Comparison of ENCODE assay signal across 13 cellular contexts in the genomic region with DNA sequence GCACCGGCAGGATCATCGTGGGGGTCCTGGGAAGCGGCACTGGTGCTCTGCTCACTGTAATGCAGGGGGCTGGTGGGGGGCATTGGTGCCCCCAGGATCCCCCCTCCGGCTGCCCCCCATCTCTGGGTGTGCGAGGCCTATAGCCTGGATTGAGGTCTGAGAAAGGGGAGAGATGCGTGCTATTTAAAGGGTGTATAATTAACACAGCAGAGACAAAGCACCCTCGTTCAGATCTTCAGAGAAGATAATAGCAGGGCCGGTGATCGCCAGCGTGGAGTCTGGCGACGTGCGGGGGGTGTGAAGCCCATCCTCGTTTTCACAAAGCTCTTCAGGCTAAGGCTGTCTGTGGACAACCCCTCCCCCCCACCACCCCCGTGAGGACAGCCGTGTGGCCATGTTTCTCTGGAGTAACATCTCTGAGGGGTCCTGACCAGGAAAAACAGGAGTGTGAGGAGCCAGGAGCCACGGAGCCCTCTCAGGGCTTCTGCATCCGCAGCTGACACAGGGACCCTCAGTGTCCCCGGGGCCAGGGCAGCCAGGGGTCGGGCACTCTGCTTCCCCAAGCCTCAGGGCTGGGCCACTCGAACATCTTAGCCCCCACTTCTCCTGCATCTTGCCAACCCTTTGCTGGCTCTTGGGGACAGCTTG. TPM values are rescaled to one million over a fixed set of nuclear protein-coding genes. Genes with fewer than 3 reads are reported as not detected.
A peak's percentile ranks its signal among the peaks of the same experiment; 100 is the strongest.
DNase-seq lines count a peak whose midpoint lies in the region; ATAC-seq and TF ChIP-seq lines count a peak whose summit lies in the region.
"Had no signal": no experiment of that assay in that cellular context is flagged by ENCODE, and none has a peak within 500 bp of the region (broad histone marks: within the 10 kb centered on the region; RNA-seq: fewer than 3 reads in every experiment).

No MANE protein-coding gene starts in this region.

- POLR2A ChIA-PET in SK-N-SH (lab: Yijun Ruan, JAX) = interaction anchor here (0.9 kb wide), 1 partner anchor 17 kb away, joined by 4 read pairs; no protein-coding TSS in a partner anchor

- CTCF ChIA-PET in SK-N-SH (lab: Yijun Ruan, JAX) = interaction anchor here (0.9 to 14.2 kb wide), 10 partner anchors 7 to 106 kb away, joined by 3 to 668 read pairs (median 9); a partner anchor contains a TSS

- H3F3A ChIP-seq in SK-N-SH (replicated peaks; ENCODE audit: insufficient read depth) (peaks cover 22% of the 10 kb centered on the region), neural cell (ENCODE audit: insufficient read depth, low read length, poor library complexity, severe bottlenecking) (peaks cover 11% of the 10 kb centered on the region)

- H3K9ac ChIP-seq in SK-N-SH (peak overlapping the region; percentile 61), neural cell (ENCODE audit: low read length) (peak overlapping the region; percentile 78)

- peaks cover 42 to 49% of the 10 kb centered on the region in 2 experiments; a peak in 3 of 4 replicates for H3K4me1 ChIP-seq in SK-N-SH (ENCODE audit: control insufficient read depth in 1 of 2, insufficient read depth in 2 of 2, low read depth in 1 of 2, low read length in 1 of 2)

- H2AFZ ChIP-seq in SK-N-SH (ENCODE audit: low read depth) = no peak overlapping the region
- no peak overlapping the region for H2AFZ ChIP-seq in neural cell (ENCODE audit: low read depth, low read length)

- H3K9me3 ChIP-seq in SK-N-SH (no peaks in the 10 kb centered on the region), neural cell (ENCODE audit: low read length) (no peaks in the 10 kb centered on the region)

- no peaks in the 10 kb centered on the region for H3K79me2 ChIP-seq in SK-N-SH (ENCODE audit: insufficient read depth)
- H3K79me2 ChIP-seq in neural cell (replicated peaks; ENCODE audit: insufficient read depth, low read length) = no peaks in the 10 kb centered on the region

- peak overlapping the region; percentile 58; the same call in 1 of the 2 replicates for H3K4me2 ChIP-seq in SK-N-SH
- H3K4me2 ChIP-seq in neural cell (ENCODE audit: low read length) = peak overlapping the region; percentile 70

- H3K4me3 ChIP-seq in SK-N-SH (ENCODE audit: low read depth in 2 of 2, low read length in 1 of 2) = no peak overlapping the region
- peak overlapping the region; percentile 56 for H3K4me3 ChIP-seq in neural cell (ENCODE audit: low read length)

- H3K36me3 ChIP-seq in SK-N-SH (replicated peaks in 1 of 2; ENCODE audit: control insufficient read depth in 1 of 2, insufficient read depth in 2 of 2, low read length in 1 of 2) (peaks cover 0 to 4% of the 10 kb centered on the region in 2 experiments), neural cell (ENCODE audit: insufficient read depth, low read length) (no peaks in the 10 kb centered on the region)

- TF ChIP-seq EP300 in SK-N-SH (IDR thresholded peaks at IDR 0.05; ENCODE audit: borderline replicate concordance in 1 of 2, low read depth in 1 of 2, low read length in 1 of 2) = no peak
- no peak for TF ChIP-seq EP300 in neural cell (conservative IDR thresholded peaks at IDR 0.05; ENCODE audit: poor library complexity, severe bottlenecking)

- no peaks in the 10 kb centered on the region for H3K27me3 ChIP-seq in SK-N-SH (ENCODE audit: insufficient read depth)
- no peaks in the 10 kb centered on the region for H3K27me3 ChIP-seq in neural cell (ENCODE audit: insufficient read depth, low read depth, low read length)

- H4K20me1 ChIP-seq in SK-N-SH (ENCODE audit: insufficient read depth) (no peaks in the 10 kb centered on the region), neural cell (ENCODE audit: insufficient read depth) (no peaks in the 10 kb centered on the region)

- DNase-seq in SK-N-SH (peak; percentile 71), caudate nucleus (lab: John Stamatoyannopoulos, UW) (peak in 1 of 61 donors; percentile 18), globus pallidus (ENCODE audit: low spot score) (no peak), SIG-M5 (lab: John Stamatoyannopoulos, UW) (no peak)
- no peak for DNase-seq in activated CD4-positive, alpha-beta T cell treated with anti-CD3 and anti-CD28 coated beads, Interleukin-2, amount 50 U/mL, for 1 hour
- DNase-seq: activated naive CD4-positive, alpha-beta T cell treated with Interleukin-2 at 50 U/mL for 16 hours; immature natural killer cell; NCI-H1694; right cardiac atrium; T1000 had no signal

- TF ChIP-seq RAD21 in SK-N-SH (IDR thresholded peaks at IDR 0.05; ENCODE audit: low read length) (no peak), neural cell (conservative IDR thresholded peaks at IDR 0.05) (no peak)

- 89% methylated on average over 19 of the region's 21 CpGs for WGBS in SK-N-SH (ENCODE audit: low lambda C conversion rate)

- H3K9me2 ChIP-seq in SK-N-SH = no peaks in the 10 kb centered on the region
- no peaks in the 10 kb centered on the region for H3K9me2 ChIP-seq in neural cell (ENCODE audit: insufficient read depth, low read length)

- TF ChIP-seq CTCF in SK-N-SH (IDR thresholded peaks at IDR 0.05) = no peak
- TF ChIP-seq CTCF in neural cell (IDR thresholded peaks at IDR 0.05; ENCODE audit: poor library complexity, severe bottlenecking) = no peak

- peak overlapping the region in 1 of 2 experiments; percentile 99; a peak in 2 of 4 replicates for H3K27ac ChIP-seq in SK-N-SH (ENCODE audit: low read depth in 2 of 2, low read length in 1 of 2)
- peak overlapping the region; percentile 95 for H3K27ac ChIP-seq in caudate nucleus (ENCODE audit: low read depth, low read length)
- H3K27ac ChIP-seq in neural cell (ENCODE audit: low read length) = peak overlapping the region; percentile 96

- ATAC-seq in SK-N-SH treated with all-trans-retinoic acid at 6 μM for 48 hours = no peak
- no peak for ATAC-seq in GM19467 (IDR thresholded peaks at IDR 0.05; ENCODE audit: unreplicated experiment)
- ATAC-seq: right cardiac atrium had no signal

TF ChIP-seq in SK-N-SH, 30 proteins besides CTCF, POLR2A, EP300 and RAD21:
- TF ChIP-seq YY1 (IDR thresholded peaks at IDR 0.05; ENCODE audit: low read depth) (no peak), GATA2 (CRISPR knock-in tag; IDR thresholded peaks at IDR 0.05) (peak; percentile 57)

TF ChIP-seq in SK-N-SH treated with all-trans-retinoic acid at 6 μM for 48 hours, 23 proteins besides CTCF, POLR2A, EP300 and RAD21 (continues in another document):
- no peak for TF ChIP-seq GLIS3 (CRISPR knock-in tag; IDR thresholded peaks at IDR 0.05)
- no peak for TF ChIP-seq SNAI2 (CRISPR knock-in tag; IDR thresholded peaks at IDR 0.05)
- TF ChIP-seq TCF4 (CRISPR knock-in tag; IDR thresholded peaks at IDR 0.05; ENCODE audit: borderline replicate concordance) = no peak
- TF ChIP-seq, protein P1, sequence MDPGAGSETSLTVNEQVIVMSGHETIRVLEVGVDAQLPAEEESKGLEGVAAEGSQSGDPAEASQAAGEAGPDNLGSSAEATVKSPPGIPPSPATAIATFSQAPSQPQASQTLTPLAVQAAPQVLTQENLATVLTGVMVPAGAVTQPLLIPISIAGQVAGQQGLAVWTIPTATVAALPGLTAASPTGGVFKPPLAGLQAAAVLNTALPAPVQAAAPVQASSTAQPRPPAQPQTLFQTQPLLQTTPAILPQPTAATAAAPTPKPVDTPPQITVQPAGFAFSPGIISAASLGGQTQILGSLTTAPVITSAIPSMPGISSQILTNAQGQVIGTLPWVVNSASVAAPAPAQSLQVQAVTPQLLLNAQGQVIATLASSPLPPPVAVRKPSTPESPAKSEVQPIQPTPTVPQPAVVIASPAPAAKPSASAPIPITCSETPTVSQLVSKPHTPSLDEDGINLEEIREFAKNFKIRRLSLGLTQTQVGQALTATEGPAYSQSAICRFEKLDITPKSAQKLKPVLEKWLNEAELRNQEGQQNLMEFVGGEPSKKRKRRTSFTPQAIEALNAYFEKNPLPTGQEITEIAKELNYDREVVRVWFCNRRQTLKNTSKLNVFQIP (CRISPR knock-in tag; IDR thresholded peaks at IDR 0.05; ENCODE audit: borderline replicate concordance, low read depth) = no peak
- TF ChIP-seq ZNF565 (CRISPR knock-in tag; conservative IDR thresholded peaks at IDR 0.05; ENCODE audit: low read depth) = no peak
- TF ChIP-seq ZNF8 (CRISPR knock-in tag; IDR thresholded peaks at IDR 0.05) = no peak
- TF ChIP-seq ISL1 (CRISPR knock-in tag; IDR thresholded peaks at IDR 0.05) = no peak
- no peak for TF ChIP-seq ZNF70 (CRISPR knock-in tag; IDR thresholded peaks at IDR 0.05)
- TF ChIP-seq BACH2 (CRISPR knock-in tag; IDR thresholded peaks at IDR 0.05; ENCODE audit: borderline replicate concordance) = no peak

TF ChIP-seq in neural cell, 6 proteins besides CTCF, POLR2A, EP300 and RAD21 (continues in another document):
- TF ChIP-seq, protein P2, sequence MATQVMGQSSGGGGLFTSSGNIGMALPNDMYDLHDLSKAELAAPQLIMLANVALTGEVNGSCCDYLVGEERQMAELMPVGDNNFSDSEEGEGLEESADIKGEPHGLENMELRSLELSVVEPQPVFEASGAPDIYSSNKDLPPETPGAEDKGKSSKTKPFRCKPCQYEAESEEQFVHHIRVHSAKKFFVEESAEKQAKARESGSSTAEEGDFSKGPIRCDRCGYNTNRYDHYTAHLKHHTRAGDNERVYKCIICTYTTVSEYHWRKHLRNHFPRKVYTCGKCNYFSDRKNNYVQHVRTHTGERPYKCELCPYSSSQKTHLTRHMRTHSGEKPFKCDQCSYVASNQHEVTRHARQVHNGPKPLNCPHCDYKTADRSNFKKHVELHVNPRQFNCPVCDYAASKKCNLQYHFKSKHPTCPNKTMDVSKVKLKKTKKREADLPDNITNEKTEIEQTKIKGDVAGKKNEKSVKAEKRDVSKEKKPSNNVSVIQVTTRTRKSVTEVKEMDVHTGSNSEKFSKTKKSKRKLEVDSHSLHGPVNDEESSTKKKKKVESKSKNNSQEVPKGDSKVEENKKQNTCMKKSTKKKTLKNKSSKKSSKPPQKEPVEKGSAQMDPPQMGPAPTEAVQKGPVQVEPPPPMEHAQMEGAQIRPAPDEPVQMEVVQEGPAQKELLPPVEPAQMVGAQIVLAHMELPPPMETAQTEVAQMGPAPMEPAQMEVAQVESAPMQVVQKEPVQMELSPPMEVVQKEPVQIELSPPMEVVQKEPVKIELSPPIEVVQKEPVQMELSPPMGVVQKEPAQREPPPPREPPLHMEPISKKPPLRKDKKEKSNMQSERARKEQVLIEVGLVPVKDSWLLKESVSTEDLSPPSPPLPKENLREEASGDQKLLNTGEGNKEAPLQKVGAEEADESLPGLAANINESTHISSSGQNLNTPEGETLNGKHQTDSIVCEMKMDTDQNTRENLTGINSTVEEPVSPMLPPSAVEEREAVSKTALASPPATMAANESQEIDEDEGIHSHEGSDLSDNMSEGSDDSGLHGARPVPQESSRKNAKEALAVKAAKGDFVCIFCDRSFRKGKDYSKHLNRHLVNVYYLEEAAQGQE (IDR thresholded peaks at IDR 0.05; ENCODE audit: borderline replicate concordance) = no peak
- TF ChIP-seq EZH2 (IDR thresholded peaks at IDR 0.05; ENCODE audit: borderline replicate concordance, insufficient read depth, low read length, poor library complexity, severe bottlenecking) = no peak
- TF ChIP-seq TAF1 (IDR thresholded peaks at IDR 0.05; ENCODE audit: low read depth) = no peak
- no peak for TF ChIP-seq MXI1 (conservative IDR thresholded peaks at IDR 0.05; ENCODE audit: poor library complexity, severe bottlenecking)
- TF ChIP-seq SMC3 (conservative IDR thresholded peaks at IDR 0.05; ENCODE audit: poor library complexity) = no peak

RNA-seq across cellular contexts. Expression of a gene that starts 58.7 kb away (rescaled TPM):
- polyA plus RNA-seq in SK-N-SH (2012; rRNA removed) (15.5 and 19.8 TPM in 2 replicates), neural cell (17.5 and 37.9 TPM in 2 replicates)
- 10.3 and 14.6 TPM in 2 replicates for polyA plus RNA-seq in SK-N-SH (2012; cell fraction: cytosol; rRNA removed)
- polyA plus RNA-seq in SK-N-SH (2012; cell fraction: nucleus; rRNA removed) = 39.2 and 39.3 TPM in 2 replicates
- polyA minus RNA-seq in neural cell = 17.5 and 17.8 TPM in 2 replicates
